17 cellular contexts compared by ENCODE assay signal in genomic region chr10:124592101-124592500, GRCh38.
A peak's percentile ranks its signal among the peaks of the same experiment; 100 is the strongest.
DNase-seq lines count a peak whose midpoint lies in the region; ATAC-seq and TF ChIP-seq lines count a peak whose summit lies in the region.
"Had no signal": no experiment of that assay in that cellular context is flagged by ENCODE, and none has a peak within 500 bp of the region (broad histone marks: within the 10 kb centered on the region; RNA-seq: fewer than 3 reads in every experiment).

No MANE protein-coding gene starts in this region.

- H3K4me1 Mint-ChIP-seq in activated naive CD4-positive, alpha-beta T cell treated with anti-CD3 and anti-CD28 coated beads for 36 hours (ENCODE audit: low read depth): no peaks in the 10 kb centered on the region
- peaks cover 6% of the 10 kb centered on the region for H3K4me1 Mint-ChIP-seq in activated T-helper 17 cell treated with anti-CD3 and anti-CD28 coated beads, Interleukin-2, amount 50 U/mL, for 72 hours
- H3K4me1 Mint-ChIP-seq in stimulated activated effector memory CD8-positive, alpha-beta T cell treated with anti-CD3 and anti-CD28 coated beads, Interleukin-12 subunit alpha, Interleukin-12 subunit beta, amount 100 ng/mL, for 72 hours: peaks cover 18% of the 10 kb centered on the region

- dilution Hi-C loops in mammary epithelial cell (cut with HindIII; ENCODE audit: low sequenced_read_pairs): no loop called here

- no peak overlapping the region for H3K4me2 ChIP-seq in mammary epithelial cell (ENCODE audit: insufficient read depth, low read depth, low read length)

- DNase-seq in activated naive CD4-positive, alpha-beta T cell treated with anti-CD3 and anti-CD28 coated beads for 36 hours: peak; percentile 15
- no peak for DNase-seq in activated naive CD4-positive, alpha-beta T cell treated with Interleukin-2 at 50 U/mL for 16 hours
- DNase-seq in left ventricle myocardium superior (peak; percentile 12), KBM-7 (no peak), mammary epithelial cell (no peak), NCI-H1436 (lab: John Stamatoyannopoulos, UW) (no peak)
- DNase-seq in stimulated activated effector memory CD8-positive, alpha-beta T cell treated with anti-CD3 and anti-CD28 coated beads, Interleukin-12 subunit alpha, Interleukin-12 subunit beta, amount 100 ng/mL, for 72 hours (ENCODE audit: low spot score in 2 of 2): no peak
- DNase-seq: 8988T; Calu3; CD4-positive, alpha-beta memory T cell; DMS79; NCI-H1417 treated with DMSO at 0.1 percent for 48 hours; NCI-H2081 treated with DMSO at 0.1 percent for 48 hours; NCI-H510A treated with DMSO at 0.1 percent for 48 hours had no signal

- no peaks in the 10 kb centered on the region for H4K20me1 ChIP-seq in mammary epithelial cell (ENCODE audit: insufficient read depth, low read length)

- H3K9me3 ChIP-seq in mammary epithelial cell (replicated peaks; ENCODE audit: insufficient read depth, low read length): peaks cover 5% of the 10 kb centered on the region

- TF ChIP-seq CTCF in mammary epithelial cell (conservative IDR thresholded peaks at IDR 0.05 in 1 of 2, IDR thresholded peaks at IDR 0.05 in 1 of 2; ENCODE audit: extremely low read depth in 1 of 2, insufficient read depth in 1 of 2, low read depth in 1 of 2, low read length in 2 of 2): no peak

- H2AFZ ChIP-seq in mammary epithelial cell (ENCODE audit: low read depth, low read length): no peak overlapping the region

- peaks cover 5% of the 10 kb centered on the region for H3K36me3 Mint-ChIP-seq in activated naive CD4-positive, alpha-beta T cell treated with anti-CD3 and anti-CD28 coated beads for 36 hours (ENCODE audit: low read depth)
- no peaks in the 10 kb centered on the region for H3K36me3 Mint-ChIP-seq in activated T-helper 17 cell treated with anti-CD3 and anti-CD28 coated beads, Interleukin-2, amount 50 U/mL, for 72 hours (ENCODE audit: low read depth)
- no peaks in the 10 kb centered on the region for H3K36me3 Mint-ChIP-seq in stimulated activated effector memory CD8-positive, alpha-beta T cell treated with anti-CD3 and anti-CD28 coated beads, Interleukin-12 subunit alpha, Interleukin-12 subunit beta, amount 100 ng/mL, for 72 hours

- peaks cover 9% of the 10 kb centered on the region for H3K9me3 Mint-ChIP-seq in activated naive CD4-positive, alpha-beta T cell treated with anti-CD3 and anti-CD28 coated beads for 36 hours
- H3K9me3 Mint-ChIP-seq in activated T-helper 17 cell treated with anti-CD3 and anti-CD28 coated beads, Interleukin-2, amount 50 U/mL, for 72 hours: peaks cover 4% of the 10 kb centered on the region
- peaks cover 6% of the 10 kb centered on the region for H3K9me3 Mint-ChIP-seq in stimulated activated effector memory CD8-positive, alpha-beta T cell treated with anti-CD3 and anti-CD28 coated beads, Interleukin-12 subunit alpha, Interleukin-12 subunit beta, amount 100 ng/mL, for 72 hours

- intact Hi-C loops in activated naive CD4-positive, alpha-beta T cell treated with anti-CD3 and anti-CD28 coated beads for 36 hours (cut with micrococcal nuclease): no loop called here
- intact Hi-C loops in left ventricle myocardium superior (cut with micrococcal nuclease) (no loop called here), mammary epithelial cell (cut with micrococcal nuclease) (no loop called here)

- no peak overlapping the region for H3K4me3 Mint-ChIP-seq in activated naive CD4-positive, alpha-beta T cell treated with anti-CD3 and anti-CD28 coated beads for 36 hours
- H3K4me3 Mint-ChIP-seq in activated T-helper 17 cell treated with anti-CD3 and anti-CD28 coated beads, Interleukin-2, amount 50 U/mL, for 72 hours: no peak overlapping the region
- H3K4me3 Mint-ChIP-seq in stimulated activated effector memory CD8-positive, alpha-beta T cell treated with anti-CD3 and anti-CD28 coated beads, Interleukin-12 subunit alpha, Interleukin-12 subunit beta, amount 100 ng/mL, for 72 hours: no peak overlapping the region
- H3K4me3 Mint-ChIP-seq: CD4-positive, alpha-beta memory T cell had no signal

- H3K27me3 ChIP-seq in mammary epithelial cell (ENCODE audit: insufficient read depth, low read length): peaks cover 4% of the 10 kb centered on the region

- no peak overlapping the region for H3K4me3 ChIP-seq in mammary epithelial cell (replicated peaks in 1 of 3; ENCODE audit: insufficient read depth in 1 of 3, low read depth in 2 of 3, low read length in 3 of 3)

- no peak overlapping the region for H3K9ac ChIP-seq in mammary epithelial cell (ENCODE audit: insufficient read depth, low read length)

- H3K36me3 ChIP-seq in mammary epithelial cell (ENCODE audit: insufficient read depth, low read length): no peaks in the 10 kb centered on the region

- no peaks in the 10 kb centered on the region for H3K79me2 ChIP-seq in mammary epithelial cell (ENCODE audit: insufficient read depth, low read length)

- 96% methylated on average over 6 of the region's 7 CpGs for WGBS in mammary epithelial cell (ENCODE audit: low coverage, missing lambda C conversion rate)

- ATAC-seq in activated T-helper 17 cell treated with anti-CD3 and anti-CD28 coated beads, Interleukin-2, amount 50 U/mL, for 72 hours (replicated peaks): peak; percentile 19
- no peak for ATAC-seq in left ventricle myocardium superior
- no peak for ATAC-seq in stimulated activated effector memory CD8-positive, alpha-beta T cell treated with anti-CD3 and anti-CD28 coated beads, Interleukin-12 subunit alpha, Interleukin-12 subunit beta, amount 100 ng/mL, for 72 hours
- ATAC-seq: HCT116 had no signal

- BruUV-seq in mammary epithelial cell (replicated peaks; lab: Mats Ljungman, UMichigan): no TSS peak

- in situ Hi-C loops in KBM-7 (cut with MboI; ENCODE audit: low pct_unique_long_range_greater_than_20kb, low sequenced_read_pairs) (no loop called here), mammary epithelial cell (cut with MboI; ENCODE audit: low sequenced_read_pairs in 2 of 2) (no loop called here)

- no peaks in the 10 kb centered on the region for H3K4me1 ChIP-seq in mammary epithelial cell (ENCODE audit: insufficient read depth, low read length)

- no peak overlapping the region for H3K27ac ChIP-seq in mammary epithelial cell (ENCODE audit: insufficient read depth, low read depth, low read length)
- H3K27ac ChIP-seq: HL-60 had no signal

- H3K27ac Mint-ChIP-seq in activated naive CD4-positive, alpha-beta T cell treated with anti-CD3 and anti-CD28 coated beads for 36 hours: no peak overlapping the region
- peak overlapping the region; percentile 41 for H3K27ac Mint-ChIP-seq in activated T-helper 17 cell treated with anti-CD3 and anti-CD28 coated beads, Interleukin-2, amount 50 U/mL, for 72 hours
- peak overlapping the region; percentile 44 for H3K27ac Mint-ChIP-seq in stimulated activated effector memory CD8-positive, alpha-beta T cell treated with anti-CD3 and anti-CD28 coated beads, Interleukin-12 subunit alpha, Interleukin-12 subunit beta, amount 100 ng/mL, for 72 hours
- H3K27ac Mint-ChIP-seq: CD4-positive, alpha-beta memory T cell had no signal

- CTCF ChIA-PET in activated naive CD4-positive, alpha-beta T cell treated with anti-CD3 and anti-CD28 coated beads for 36 hours (lab: Charles Lee): no interaction called here
- CTCF ChIA-PET in mammary epithelial cell (lab: Charles Lee; ENCODE audit: low non-redundant PET): no interaction called here

- H3K27me3 Mint-ChIP-seq in activated naive CD4-positive, alpha-beta T cell treated with anti-CD3 and anti-CD28 coated beads for 36 hours (ENCODE audit: low read depth): no peaks in the 10 kb centered on the region
- no peaks in the 10 kb centered on the region for H3K27me3 Mint-ChIP-seq in activated T-helper 17 cell treated with anti-CD3 and anti-CD28 coated beads, Interleukin-2, amount 50 U/mL, for 72 hours
- H3K27me3 Mint-ChIP-seq: CD4-positive, alpha-beta memory T cell had no signal

Comparison
In these comparisons a context has a peak if more than half of its experiments do, and no peak if none do; other contexts are left out.
1. DNase-seq: peak in activated naive CD4-positive, alpha-beta T cell treated with anti-CD3 and anti-CD28 coated beads for 36 hours (single experiment) and left ventricle myocardium superior (single experiment); none in activated naive CD4-positive, alpha-beta T cell treated with Interleukin-2 at 50 U/mL for 16 hours (single experiment), stimulated activated effector memory CD8-positive, alpha-beta T cell treated with anti-CD3 and anti-CD28 coated beads, Interleukin-12 subunit alpha, Interleukin-12 subunit beta, amount 100 ng/mL, for 72 hours (0 of 2), KBM-7 (single experiment), mammary epithelial cell (single experiment) and NCI-H1436 (single experiment).